Comparison of ENCODE assay signal across 28 cellular contexts in the genomic region with DNA sequence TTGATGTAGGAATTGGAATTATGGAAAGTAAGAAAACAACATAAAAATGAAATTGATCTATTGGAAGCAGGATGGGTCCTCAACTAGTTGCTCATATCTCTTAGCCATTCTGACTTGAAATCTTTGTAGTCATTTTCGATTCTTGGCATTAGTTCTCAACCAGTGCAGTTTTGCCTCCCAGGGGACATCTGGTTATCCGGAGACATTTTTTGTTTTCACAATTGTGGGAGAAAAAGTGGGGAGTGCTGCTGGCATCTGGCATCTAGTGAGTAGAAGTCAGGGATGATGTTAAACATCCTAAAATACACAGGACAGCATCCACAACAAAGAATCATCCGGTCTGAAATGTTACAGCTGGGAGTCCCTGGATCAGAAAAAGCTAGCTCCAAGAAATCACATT.
A peak's percentile ranks its signal among the peaks of the same experiment; 100 is the strongest.
DNase-seq lines count a peak whose midpoint lies in the region; ATAC-seq and TF ChIP-seq lines count a peak whose summit lies in the region.
"Had no signal": no experiment of that assay in that cellular context is flagged by ENCODE, and none has a peak within 500 bp of the region (broad histone marks: within the 10 kb centered on the region; RNA-seq: fewer than 3 reads in every experiment).

No MANE protein-coding gene starts in this region.

- TF ChIP-seq CTCF in BE2C (IDR thresholded peaks at IDR 0.05; ENCODE audit: low read depth, low read length) (no peak), fibroblast of the aortic adventitia (IDR thresholded peaks at IDR 0.05; ENCODE audit: insufficient read depth, low read length) (no peak), nephron progenitor cell (IDR thresholded peaks at IDR 0.05) (no peak)

- H3K27ac ChIP-seq in Karpas-422 (ENCODE audit: low read length) = no peak overlapping the region
- H3K27ac ChIP-seq: BLaER1 treated with 17β-estradiol and CSF1 and Interleukin-3, amounts not matched to agents 10 nM and 100 nM; SJSA1; testis; vagina had no signal

- no peak overlapping the region for H2AFZ ChIP-seq in Karpas-422 (ENCODE audit: low read length)

- DNase-seq in BE2C = peak; percentile 37
- DNase-seq in brain pericyte (ENCODE audit: low read depth, low spot score) = peak; percentile 27
- DNase-seq in fibroblast of the aortic adventitia (ENCODE audit: low read depth) = peak; percentile 74
- no peak for DNase-seq in nephron progenitor cell
- DNase-seq in activated naive CD4-positive, alpha-beta T cell (lab: John Stamatoyannopoulos, UW) = no peak
- DNase-seq in Karpas-422 = no peak
- DNase-seq in activated CD4-positive, alpha-beta T cell treated with anti-CD3 and anti-CD28 coated beads, Interleukin-2, amount 50 U/mL, for 1 hour = no peak
- DNase-seq: activated CD4-positive, alpha-beta T cell treated with anti-CD3 and anti-CD28 coated beads, Interleukin-2, amount 10 ng/mL, durations not matched to agents 24 days and 14 days; activated naive CD4-positive, alpha-beta T cell treated with anti-CD3 and anti-CD28 coated beads, Interleukin-2, amount 50 U/mL, for 16 hours; Caco-2; GOT3; kidney glomerular epithelial cell; MM.1S; NCI-H1436 treated with DMSO at 0.1 percent for 48 hours; NCI-H510A treated with DMSO at 0.1 percent for 48 hours; nucleus accumbens; Peyer's patch; retina; stimulated activated CD4-positive, alpha-beta T cell treated with anti-CD3 and anti-CD28 coated beads, Interleukin-4, amount 100 ng/mL, for 1 hour; stimulated activated naive B cell treated with anti-CD40 and anti-IgM and Interleukin-4, amounts not matched to agents 10 μg/mL and 1 μg/mL and 100 μg/mL, for 72 hours; T-helper 17 cell; testis had no signal

- no peak overlapping the region for H3K4me3 Mint-ChIP-seq in nephron progenitor cell
- no peak overlapping the region for H3K4me3 Mint-ChIP-seq in stimulated activated memory B cell treated with anti-CD40 and anti-IgM and Interleukin-4, amounts not matched to agents 10 μg/mL and 1 μg/mL and 100 μg/mL, for 72 hours
- H3K4me3 Mint-ChIP-seq: activated CD4-positive, alpha-beta T cell treated with anti-CD3 and anti-CD28 coated beads, Interleukin-2, amount 10 ng/mL, durations not matched to agents 24 days and 14 days; central memory CD8-positive, alpha-beta T cell; stimulated activated naive B cell treated with anti-CD40 and anti-IgM and Interleukin-4, amounts not matched to agents 10 μg/mL and 1 μg/mL and 100 μg/mL, for 72 hours; T-helper 17 cell had no signal

- H3K4me2 ChIP-seq in Karpas-422 (ENCODE audit: low read depth, low read length, poor library complexity, severe bottlenecking) = no peak overlapping the region
- H3K4me2 ChIP-seq: BLaER1 treated with 17β-estradiol and CSF1 and Interleukin-3, amounts not matched to agents 10 nM and 100 nM had no signal

- H4K20me1 ChIP-seq in Karpas-422 (ENCODE audit: insufficient read depth, low read depth, low read length) = no peaks in the 10 kb centered on the region
- H4K20me1 ChIP-seq: BLaER1 treated with 17β-estradiol and CSF1 and Interleukin-3, amounts not matched to agents 10 nM and 100 nM had no signal

- H3K9me2 ChIP-seq in Karpas-422 (replicated peaks; ENCODE audit: insufficient read depth, low read length) = no peaks in the 10 kb centered on the region

- H3K79me2 ChIP-seq in Karpas-422 (ENCODE audit: low read length) = no peaks in the 10 kb centered on the region

- ATAC-seq in stimulated activated memory B cell treated with anti-CD40 and anti-IgM and Interleukin-4, amounts not matched to agents 10 μg/mL and 1 μg/mL and 100 μg/mL, for 72 hours = no peak
- ATAC-seq: GM12878; stimulated activated naive B cell treated with anti-CD40 and anti-IgM and Interleukin-4, amounts not matched to agents 10 μg/mL and 1 μg/mL and 100 μg/mL, for 72 hours; T-helper 17 cell had no signal

- H3K9me3 ChIP-seq in BE2C = no peaks in the 10 kb centered on the region
- peaks cover 17% of the 10 kb centered on the region for H3K9me3 ChIP-seq in Karpas-422 (ENCODE audit: low read length)
- H3K9me3 ChIP-seq: BLaER1 treated with 17β-estradiol and CSF1 and Interleukin-3, amounts not matched to agents 10 nM and 100 nM; Caco-2; Peyer's patch; SJSA1; testis; vagina had no signal

- H3K36me3 Mint-ChIP-seq in nephron progenitor cell (ENCODE audit: low read depth) = peaks cover 5% of the 10 kb centered on the region
- no peaks in the 10 kb centered on the region for H3K36me3 Mint-ChIP-seq in stimulated activated memory B cell treated with anti-CD40 and anti-IgM and Interleukin-4, amounts not matched to agents 10 μg/mL and 1 μg/mL and 100 μg/mL, for 72 hours
- H3K36me3 Mint-ChIP-seq: stimulated activated naive B cell treated with anti-CD40 and anti-IgM and Interleukin-4, amounts not matched to agents 10 μg/mL and 1 μg/mL and 100 μg/mL, for 72 hours had no signal

- H3K27me3 ChIP-seq in BE2C (no peaks in the 10 kb centered on the region), Karpas-422 (ENCODE audit: low read length) (no peaks in the 10 kb centered on the region)
- H3K27me3 ChIP-seq: BLaER1 treated with 17β-estradiol and CSF1 and Interleukin-3, amounts not matched to agents 10 nM and 100 nM; Peyer's patch; SJSA1; testis; vagina had no signal

- H3K4me1 ChIP-seq in BE2C (peaks cover 47% of the 10 kb centered on the region), Karpas-422 (ENCODE audit: low read length) (no peaks in the 10 kb centered on the region)
- H3K4me1 ChIP-seq: BLaER1 treated with 17β-estradiol and CSF1 and Interleukin-3, amounts not matched to agents 10 nM and 100 nM; Caco-2 had no signal

- no peak overlapping the region for H3K4me3 ChIP-seq in BE2C (ENCODE audit: low read depth, low read length)
- no peak overlapping the region for H3K4me3 ChIP-seq in fibroblast of the aortic adventitia (ENCODE audit: low read depth, low read length)
- no peak overlapping the region for H3K4me3 ChIP-seq in Karpas-422 (ENCODE audit: low read length)
- H3K4me3 ChIP-seq: BLaER1 treated with 17β-estradiol and CSF1 and Interleukin-3, amounts not matched to agents 10 nM and 100 nM; GM12878; Peyer's patch; SJSA1; testis; vagina had no signal

- H3K9ac ChIP-seq in Karpas-422 (ENCODE audit: low read length) = no peak overlapping the region
- H3K9ac ChIP-seq: BLaER1 treated with 17β-estradiol and CSF1 and Interleukin-3, amounts not matched to agents 10 nM and 100 nM had no signal

- peaks cover 5% of the 10 kb centered on the region for H3K9me3 Mint-ChIP-seq in nephron progenitor cell
- H3K9me3 Mint-ChIP-seq in stimulated activated memory B cell treated with anti-CD40 and anti-IgM and Interleukin-4, amounts not matched to agents 10 μg/mL and 1 μg/mL and 100 μg/mL, for 72 hours = no peaks in the 10 kb centered on the region
- H3K9me3 Mint-ChIP-seq: stimulated activated naive B cell treated with anti-CD40 and anti-IgM and Interleukin-4, amounts not matched to agents 10 μg/mL and 1 μg/mL and 100 μg/mL, for 72 hours had no signal

- H3K27me3 Mint-ChIP-seq in nephron progenitor cell (ENCODE audit: low read depth, poor library complexity) = no peaks in the 10 kb centered on the region
- no peaks in the 10 kb centered on the region for H3K27me3 Mint-ChIP-seq in stimulated activated memory B cell treated with anti-CD40 and anti-IgM and Interleukin-4, amounts not matched to agents 10 μg/mL and 1 μg/mL and 100 μg/mL, for 72 hours
- H3K27me3 Mint-ChIP-seq: activated CD4-positive, alpha-beta T cell treated with anti-CD3 and anti-CD28 coated beads, Interleukin-2, amount 10 ng/mL, durations not matched to agents 24 days and 14 days; central memory CD8-positive, alpha-beta T cell; stimulated activated naive B cell treated with anti-CD40 and anti-IgM and Interleukin-4, amounts not matched to agents 10 μg/mL and 1 μg/mL and 100 μg/mL, for 72 hours; T-helper 17 cell had no signal

- peaks cover 34% of the 10 kb centered on the region for H3K4me1 Mint-ChIP-seq in nephron progenitor cell
- H3K4me1 Mint-ChIP-seq in stimulated activated memory B cell treated with anti-CD40 and anti-IgM and Interleukin-4, amounts not matched to agents 10 μg/mL and 1 μg/mL and 100 μg/mL, for 72 hours = no peaks in the 10 kb centered on the region
- H3K4me1 Mint-ChIP-seq: activated CD4-positive, alpha-beta T cell treated with anti-CD3 and anti-CD28 coated beads, Interleukin-2, amount 10 ng/mL, durations not matched to agents 24 days and 14 days; central memory CD8-positive, alpha-beta T cell; stimulated activated naive B cell treated with anti-CD40 and anti-IgM and Interleukin-4, amounts not matched to agents 10 μg/mL and 1 μg/mL and 100 μg/mL, for 72 hours; T-helper 17 cell had no signal

- H3K36me3 ChIP-seq in BE2C (no peaks in the 10 kb centered on the region), Karpas-422 (ENCODE audit: insufficient read depth, low read length) (no peaks in the 10 kb centered on the region)
- H3K36me3 ChIP-seq: BLaER1 treated with 17β-estradiol and CSF1 and Interleukin-3, amounts not matched to agents 10 nM and 100 nM; Peyer's patch; vagina had no signal

- peak overlapping the region; percentile 37 for H3K27ac Mint-ChIP-seq in nephron progenitor cell
- H3K27ac Mint-ChIP-seq in stimulated activated memory B cell treated with anti-CD40 and anti-IgM and Interleukin-4, amounts not matched to agents 10 μg/mL and 1 μg/mL and 100 μg/mL, for 72 hours = no peak overlapping the region
- H3K27ac Mint-ChIP-seq: activated CD4-positive, alpha-beta T cell treated with anti-CD3 and anti-CD28 coated beads, Interleukin-2, amount 10 ng/mL, durations not matched to agents 24 days and 14 days; stimulated activated naive B cell treated with anti-CD40 and anti-IgM and Interleukin-4, amounts not matched to agents 10 μg/mL and 1 μg/mL and 100 μg/mL, for 72 hours; T-helper 17 cell had no signal

Comparison
In these comparisons a context has a peak if more than half of its experiments do, and no peak if none do; other contexts are left out.
1. DNase-seq: peak in BE2C (single experiment), brain pericyte (single experiment) and fibroblast of the aortic adventitia (single experiment); none in nephron progenitor cell (single experiment), activated naive CD4-positive, alpha-beta T cell (0 of 4), Karpas-422 (single experiment) and activated CD4-positive, alpha-beta T cell treated with anti-CD3 and anti-CD28 coated beads, Interleukin-2, amount 50 U/mL, for 1 hour (single experiment).